9 cellular contexts compared by ENCODE assay signal in genomic region chr12:102811125-102811737, GRCh38.
DNase-seq lines count a peak whose midpoint lies in the region; ATAC-seq, FAIRE-seq and TF ChIP-seq lines count a peak whose summit lies in the region.
"Had no signal": no experiment of that assay in that cellular context is flagged by ENCODE, and none has a peak within 500 bp of the region (broad histone marks: within the 10 kb centered on the region; RNA-seq: fewer than 3 reads in every experiment).

No MANE protein-coding gene starts in this region.

- TF ChIP-seq POLR2A in tibial nerve (IDR thresholded peaks at IDR 0.05): no peak
- no peak for TF ChIP-seq POLR2A in Peyer's patch (IDR thresholded peaks at IDR 0.05)

- H3K9me3 ChIP-seq in tibial nerve (no peaks in the 10 kb centered on the region), Peyer's patch (no peaks in the 10 kb centered on the region)

- H3K4me1 ChIP-seq in tibial nerve (peaks cover 0 to 15% (median 1%) of the 10 kb centered on the region in 4 donors), Peyer's patch (no peaks in the 10 kb centered on the region)

- TF ChIP-seq CTCF in AG04449 (IDR thresholded peaks at IDR 0.05; ENCODE audit: insufficient read depth, low read length, missing control alignments): peak; percentile 23
- peak; percentile 61 for TF ChIP-seq CTCF in GM10248 (IDR thresholded peaks at IDR 0.05; ENCODE audit: control extremely low read depth, extremely low read depth, low read depth, missing control alignments)
- TF ChIP-seq CTCF in tibial nerve (IDR thresholded peaks at IDR 0.05): peak in 3 of 5 experiments; percentile 13 to 25 (median 16)
- TF ChIP-seq CTCF in Peyer's patch (IDR thresholded peaks at IDR 0.05): peak in 1 of 6 experiments; percentile 27

- no peak for ATAC-seq in HG02973 (IDR thresholded peaks at IDR 0.05; ENCODE audit: unreplicated experiment)

- WGBS in tibial nerve, 2 donors: 24 to 25% methylated on average over 5 of the region's 5 CpGs

- H3K27me3 ChIP-seq in tibial nerve: no peaks in the 10 kb centered on the region
- no peaks in the 10 kb centered on the region for H3K27me3 ChIP-seq in Peyer's patch

- H3K4me3 ChIP-seq in AG04449 (ENCODE audit: low read depth, low read length): no peak overlapping the region
- H3K4me3 ChIP-seq in tibial nerve: no peak overlapping the region
- H3K4me3 ChIP-seq in Peyer's patch: no peak overlapping the region

- FAIRE-seq in endometrium (lab: Jason Lieb, UNC): peak; percentile 23

- TF ChIP-seq EP300 in tibial nerve (IDR thresholded peaks at IDR 0.05): no peak

- H3K27ac ChIP-seq in tibial nerve (peak overlapping the region in 1 of 4 donors; percentile 70), Peyer's patch (no peak overlapping the region)
- H3K27ac ChIP-seq: HL-60 had no signal

- CTCF ChIA-PET in AG04449 (lab: Yijun Ruan, JAX) (interaction anchor here (0.7 to 1.9 kb wide), 5 partner anchors 10 to 1030 kb away, joined by 3 to 6 read pairs (median 4); no protein-coding TSS in a partner anchor), GM10248 (lab: Yijun Ruan, JAX) (interaction anchor here (0.6 to 2.2 kb wide), 35 partner anchors 8 to 1404 kb away, joined by 3 to 16 read pairs (median 4); partner anchors contain the start of gene ARL1)

- DNase-seq in AG04449 (ENCODE audit: low read depth, low spot score): no peak
- peak; percentile 25 for DNase-seq in GM10248 (ENCODE audit: extremely low spot score)
- peak; percentile 60 for DNase-seq in NCI-H774 (lab: John Stamatoyannopoulos, UW)
- peak in 1 of 2 donors; percentile 47 for DNase-seq in tibial nerve (ENCODE audit: low spot score in 2 of 2)
- DNase-seq in AML-193 (lab: John Stamatoyannopoulos, UW): no peak
- no peak for DNase-seq in Peyer's patch

- H3K36me3 ChIP-seq in tibial nerve: no peaks in the 10 kb centered on the region
- no peaks in the 10 kb centered on the region for H3K36me3 ChIP-seq in Peyer's patch

- POLR2A ChIA-PET in AG04449 (lab: Yijun Ruan, JAX): no interaction called here
- POLR2A ChIA-PET in GM10248 (lab: Yijun Ruan, JAX): no interaction called here

Comparison
In these comparisons a context has a peak if more than half of its experiments do, and no peak if none do; other contexts are left out.
1. DNase-seq: peak in GM10248 (single experiment) and NCI-H774 (single experiment); none in AG04449 (single experiment), AML-193 (0 of 2) and Peyer's patch (0 of 3).